In genomic region chr1:228807904-228808487, GRCh38 we compare ENCODE assay signal across 22 cellular contexts.
"Had no signal": no experiment of that assay in that cellular context is flagged by ENCODE, and none has a peak within 500 bp of the region (broad histone marks: within the 10 kb centered on the region; RNA-seq: fewer than 3 reads in every experiment).

No MANE protein-coding gene starts in this region.

- H3K4me3 ChIP-seq: PC-9 had no signal

- H3K27ac ChIP-seq: PC-9 had no signal

- DNase-seq: activated B cell treated with CpG ODN at 0.5 μM for 24 hours; activated CD4-positive, alpha-beta T cell treated with anti-CD3 and anti-CD28 coated beads for 1 hour; activated CD4-positive, alpha-beta T cell treated with anti-CD3 and anti-CD28 coated beads, Interleukin-2, amount 10 ng/mL, durations not matched to agents 24 days and 14 days; activated CD4-positive, alpha-beta T cell treated with anti-CD3 and anti-CD28 coated beads, Interleukin-2, amount 50 U/mL, for 48 hours; activated CD8-positive, alpha-beta memory T cell treated with anti-CD3 and anti-CD28 coated beads, Interleukin-2, amount 50 U/mL, for 4 hours; activated effector memory CD4-positive, alpha-beta T cell treated with Interleukin-2 at 50 U/mL for 16 hours; activated naive CD4-positive, alpha-beta T cell treated with Interleukin-2 at 50 U/mL for 16 hours; activated T-cell treated with anti-CD3 and anti-CD28 coated beads, Interleukin-2, amount 50 U/mL, for 1 hour; caudate nucleus; Karpas-422; MM.1S; NCI-H1105; NCI-H1436; NCI-H1694 treated with DMSO at 0.1 percent for 48 hours; NCI-H2081; NCI-H510A treated with DMSO at 0.1 percent for 48 hours; PC-9; SIG-M5; T-cell; T-helper 2 cell; T1000 had no signal

- ATAC-seq: activated naive CD4-positive, alpha-beta T cell treated with anti-CD3 and anti-CD28 coated beads, Interleukin-2, amount 50 U/mL, for 72 hours; T-cell had no signal
